Comparison of ENCODE assay signal across 13 cellular contexts in genomic region chr10:88195841-88196240, GRCh38.
"Had no signal": no experiment of that assay in that cellular context is flagged by ENCODE, and none has a peak within 500 bp of the region (broad histone marks: within the 10 kb centered on the region; RNA-seq: fewer than 3 reads in every experiment).

No MANE protein-coding gene starts in this region.

- ATAC-seq: activated T-cell treated with anti-CD3 and anti-CD28 coated beads, Interleukin-2, amount 50 U/mL, for 4 hours had no signal

- H3K36me3 ChIP-seq: right lobe of liver, spleen had no signal

- H3K4me3 ChIP-seq: psoas muscle, right lobe of liver, spleen had no signal

- H3K27me3 Mint-ChIP-seq: activated naive CD8-positive, alpha-beta T cell; memory B cell had no signal

- H3K27ac Mint-ChIP-seq: activated naive CD8-positive, alpha-beta T cell; memory B cell; type B pancreatic cell had no signal

- H3K27ac ChIP-seq: psoas muscle, right lobe of liver had no signal

- H3K4me1 ChIP-seq: psoas muscle had no signal

- DNase-seq: activated CD4-positive, alpha-beta T cell treated with anti-CD3 and anti-CD28 coated beads for 1 hour; activated CD4-positive, alpha-beta T cell treated with anti-CD3 and anti-CD28 coated beads, Interleukin-2, amount 50 U/mL, for 48 hours; activated gamma-delta T cell; activated T-cell treated with anti-CD3 and anti-CD28 coated beads, Interleukin-2, amount 50 U/mL, for 4 hours; cerebellar nuclear complex; psoas muscle; right lobe of liver; spleen; stimulated activated CD4-positive, alpha-beta T cell treated with anti-CD3 and anti-CD28 coated beads, Interleukin-1b, Interleukin-23, amount 100 ng/mL, for 48 hours; stimulated activated naive CD4-positive, alpha-beta T cell had no signal

- H3K27me3 ChIP-seq: right lobe of liver, spleen had no signal

- H3K9me3 Mint-ChIP-seq: memory B cell had no signal

- H3K4me3 Mint-ChIP-seq: activated naive CD8-positive, alpha-beta T cell; activated T-cell treated with anti-CD3 and anti-CD28 coated beads, Interleukin-2, amount 50 U/mL, for 4 hours; memory B cell; type B pancreatic cell had no signal

- H3K9me3 ChIP-seq: psoas muscle, right lobe of liver had no signal

- H3K36me3 Mint-ChIP-seq: memory B cell had no signal
